8 cellular contexts compared by ENCODE assay signal in genomic region chr14:91416744-91417133, GRCh38. TPM values are rescaled to one million over a fixed set of nuclear protein-coding genes. Genes with fewer than 3 reads are reported as not detected.
DNase-seq lines count a peak whose midpoint lies in the region; ATAC-seq and TF ChIP-seq lines count a peak whose summit lies in the region.

No MANE protein-coding gene starts in this region.

- H3K9me3 Mint-ChIP-seq in Calu3 (ENCODE audit: low read depth, unreplicated experiment): no peaks in the 10 kb centered on the region
- no peaks in the 10 kb centered on the region for H3K9me3 Mint-ChIP-seq in natural killer cell

- H3K27ac ChIP-seq in ectodermal cell (ENCODE audit: insufficient read depth, low read depth, low read length, poor library complexity, severe bottlenecking): no peak overlapping the region

- H3K4me1 Mint-ChIP-seq in Calu3 (ENCODE audit: low read depth, unreplicated experiment): peaks cover 32% of the 10 kb centered on the region
- H3K4me1 Mint-ChIP-seq in natural killer cell: peaks cover 53 to 57% of the 10 kb centered on the region in 2 donors

- no peak for TF ChIP-seq CTCF in Calu3 (IDR thresholded peaks at IDR 0.05; ENCODE audit: unreplicated experiment)
- TF ChIP-seq CTCF in natural killer cell (IDR thresholded peaks at IDR 0.05): no peak

- H3K9me3 ChIP-seq in MG63 (no peaks in the 10 kb centered on the region), ectodermal cell (ENCODE audit: control insufficient read depth, low read length) (no peaks in the 10 kb centered on the region)

- DNase-seq in Calu3 (peak; percentile 25), MG63 (peak; percentile 25), natural killer cell (no peak), activated gamma-delta T cell treated with Interleukin-2 at 50 U/mL for 16 hours (no peak)

- peak overlapping the region; percentile 61 for H3K4me3 ChIP-seq in MG63
- peak overlapping the region; percentile 83 for H3K4me3 ChIP-seq in ectodermal cell (ENCODE audit: insufficient read depth, low read depth, low read length)

- H3K36me3 Mint-ChIP-seq in Calu3 (ENCODE audit: insufficient read depth, unreplicated experiment): peaks cover 35% of the 10 kb centered on the region
- H3K36me3 Mint-ChIP-seq in natural killer cell: no peaks in the 10 kb centered on the region

- H3K27me3 ChIP-seq in MG63 (no peaks in the 10 kb centered on the region), ectodermal cell (ENCODE audit: control insufficient read depth, insufficient read depth, low read length, poor library complexity, severe bottlenecking) (peaks cover 7% of the 10 kb centered on the region)

- H3K27ac Mint-ChIP-seq in Calu3 (ENCODE audit: unreplicated experiment) (peak overlapping the region; percentile 86), natural killer cell (peak overlapping the region; percentile 96 to 99)

- ATAC-seq in natural killer cell: no peak
- ATAC-seq in HG03196 (IDR thresholded peaks at IDR 0.05; ENCODE audit: unreplicated experiment): no peak
- no peak for ATAC-seq in GM19463 (IDR thresholded peaks at IDR 0.05; ENCODE audit: unreplicated experiment)
- ATAC-seq in GM21526 (IDR thresholded peaks at IDR 0.05; ENCODE audit: low FRiP score, unreplicated experiment): no peak

- intact Hi-C loops in Calu3 (cut with micrococcal nuclease; ENCODE audit: unreplicated experiment): loop anchor here (5.0 kb wide), 1 partner anchor 49 kb away; no protein-coding TSS in a partner anchor
- intact Hi-C loops in natural killer cell (cut with micrococcal nuclease): loop anchor here (1.0 to 5.0 kb wide), 5 partner anchors 14 to 354 kb away; partner anchors contain the start of gene RPS6KA5

- CTCF ChIA-PET in Calu3 (lab: Charles Lee): interaction anchor here (0.9 to 5.1 kb wide), 6 partner anchors 14 to 93 kb away, joined by 3 to 42 read pairs (median 6); no protein-coding TSS in a partner anchor

- no TSS peak for BruUV-seq in Calu3 (replicated peaks; lab: Mats Ljungman, UMichigan)

- no peaks in the 10 kb centered on the region for H3K27me3 Mint-ChIP-seq in Calu3 (ENCODE audit: unreplicated experiment)
- H3K27me3 Mint-ChIP-seq in natural killer cell (ENCODE audit: low read depth in 2 of 2): no peaks in the 10 kb centered on the region

- H3K4me1 ChIP-seq in ectodermal cell (ENCODE audit: control insufficient read depth, insufficient read depth, low read length): peaks cover 16% of the 10 kb centered on the region

- H3K36me3 ChIP-seq in MG63: no peaks in the 10 kb centered on the region; the same call in 1 of the 2 replicates
- no peaks in the 10 kb centered on the region for H3K36me3 ChIP-seq in ectodermal cell (ENCODE audit: control insufficient read depth, insufficient read depth, low read length)

- H3K4me3 Mint-ChIP-seq in Calu3 (ENCODE audit: low read depth, unreplicated experiment) (peak overlapping the region; percentile 93), natural killer cell (peak overlapping the region; percentile 98)

- WGBS in ectodermal cell, 2 experiments: 1 to 3% methylated on average over 20 of the region's 20 CpGs

RNA-seq across cellular contexts. Expression of gene CCDC88C, which starts 0.9 kb away (rescaled TPM):
- 33.2 and 43.9 TPM in 2 replicates for total RNA-seq in Calu3 (2022)
- 1.2 and 5.8 TPM in 2 replicates for total RNA-seq in MG63 (2014; rRNA removed; shearing (Covaris generic); ENCODE audit: low replicate concordance)
- 33.6 TPM for polyA plus RNA-seq in ectodermal cell (2013, experiment 1 of 4)
- polyA plus RNA-seq in ectodermal cell (2013, experiment 2 of 4): 38.0 TPM
- polyA plus RNA-seq in ectodermal cell (2013, experiment 3 of 4): 24.0 TPM
- 27.6 TPM for polyA plus RNA-seq in ectodermal cell (2013, experiment 4 of 4)
- total RNA-seq in natural killer cell: 100 to 1,000 TPM; 432 to 516 (median 438) TPM

Comparison
In these comparisons a context has a peak if more than half of its experiments do, and no peak if none do; other contexts are left out.
1. DNase-seq: peak in Calu3 (single experiment) and MG63 (single experiment); none in natural killer cell (single experiment) and activated gamma-delta T cell treated with Interleukin-2 at 50 U/mL for 16 hours (single experiment).